12 cellular contexts compared by ENCODE assay signal in genomic region chr1:2459757-2460156, GRCh38. TPM values are rescaled to one million over a fixed set of nuclear protein-coding genes. Genes with fewer than 3 reads are reported as not detected.
DNase-seq lines count a peak whose midpoint lies in the region; ATAC-seq, FAIRE-seq and TF ChIP-seq lines count a peak whose summit lies in the region.
"Had no signal": no experiment of that assay in that cellular context is flagged by ENCODE, and none has a peak within 500 bp of the region (broad histone marks: within the 10 kb centered on the region; RNA-seq: fewer than 3 reads in every experiment).

No MANE protein-coding gene starts in this region.

- no peaks in the 10 kb centered on the region for H3K4me1 ChIP-seq in upper lobe of right lung

- ATAC-seq in Right ventricle myocardium inferior (peak; percentile 76), upper lobe of right lung (peak; percentile 3), HG03095 (IDR thresholded peaks at IDR 0.05; ENCODE audit: unreplicated experiment) (no peak), HG03039 (IDR thresholded peaks at IDR 0.05; ENCODE audit: unreplicated experiment) (no peak)

- no peak for FAIRE-seq in HTR-8/SVneo (lab: Jason Lieb, UNC)

- no peaks in the 10 kb centered on the region for H3K36me3 Mint-ChIP-seq in chondrocyte (ENCODE audit: low read depth)

- intact Hi-C loops in Right ventricle myocardium inferior (cut with DNase I), result no loop called here
- intact Hi-C loops in cardiac septum (cut with DNase I), result no loop called here
- intact Hi-C loops in upper lobe of right lung (cut with DNase I), result no loop called here

- DNase-seq in Right ventricle myocardium inferior (ENCODE audit: missing footprints) (no peak), cardiac septum (ENCODE audit: low spot score) (no peak), chondrocyte (ENCODE audit: low spot score) (no peak), upper lobe of right lung (no peak), HTR-8/SVneo (ENCODE audit: insufficient read length, low spot score) (no peak)
- DNase-seq: AML-193; stimulated activated CD8-positive, alpha-beta memory T cell treated with anti-CD3 and anti-CD28 coated beads, Interleukin-4, amount 100 ng/mL, for 48 hours; T1000 had no signal

- H3K4me1 Mint-ChIP-seq in chondrocyte (ENCODE audit: low read depth), result peaks cover 3% of the 10 kb centered on the region

- no peak overlapping the region for H3K4me3 Mint-ChIP-seq in chondrocyte (ENCODE audit: unreplicated experiment)

- H3K9me3 ChIP-seq in upper lobe of right lung, result no peaks in the 10 kb centered on the region
- H3K9me3 ChIP-seq: prostate gland had no signal

- H3K27ac Mint-ChIP-seq in chondrocyte (ENCODE audit: unreplicated experiment), result no peak overlapping the region

- H3K27me3 Mint-ChIP-seq in chondrocyte (ENCODE audit: low read depth), result peaks cover 8% of the 10 kb centered on the region

- no peaks in the 10 kb centered on the region for H3K36me3 ChIP-seq in upper lobe of right lung
- H3K36me3 ChIP-seq: prostate gland had no signal

- H3K27me3 ChIP-seq in layer of hippocampus (ENCODE audit: control insufficient read depth, insufficient read depth, low read length) (no peaks in the 10 kb centered on the region), upper lobe of right lung (peaks cover 33% of the 10 kb centered on the region)

- no peak overlapping the region for H3K4me3 ChIP-seq in upper lobe of right lung
- H3K4me3 ChIP-seq: prostate gland had no signal

- peak overlapping the region; percentile 65 for H3K27ac ChIP-seq in layer of hippocampus (ENCODE audit: low read depth, low read length)
- no peak overlapping the region for H3K27ac ChIP-seq in upper lobe of right lung
- H3K27ac ChIP-seq: prostate gland had no signal

- H3K9me3 Mint-ChIP-seq in chondrocyte (ENCODE audit: low read depth), result no peaks in the 10 kb centered on the region

- TF ChIP-seq CTCF in chondrocyte (IDR thresholded peaks at IDR 0.05), result peak; percentile 28
- TF ChIP-seq CTCF in upper lobe of right lung (IDR thresholded peaks at IDR 0.05), result peak; percentile 13

RNA-seq across cellular contexts. Expression of gene PLCH2, which starts 16.3 kb away (rescaled TPM):
- total RNA-seq in Right ventricle myocardium inferior, result 0.46 TPM
- 0.11 TPM for total RNA-seq in cardiac septum
- total RNA-seq in chondrocyte, result 2.4 to 3.4 TPM (median 3.2 TPM) in 3 replicates
- total RNA-seq in upper lobe of right lung, result 2.4 TPM

RNA-seq across cellular contexts. Expression of gene PEX10, which starts 47.4 kb away (rescaled TPM):
- total RNA-seq in Right ventricle myocardium inferior, result 14.5 TPM
- total RNA-seq in cardiac septum, result 18.1 TPM
- total RNA-seq in chondrocyte, result 20.6 to 33.0 TPM (median 23.4 TPM) in 3 replicates
- total RNA-seq in upper lobe of right lung, result 14.6 TPM

Comparison
In these comparisons a context has a peak if more than half of its experiments do, and no peak if none do; other contexts are left out.
1. ATAC-seq: peak in Right ventricle myocardium inferior (single experiment) and upper lobe of right lung (single experiment); none in HG03095 (single experiment) and HG03039 (single experiment).